In the genomic region with DNA sequence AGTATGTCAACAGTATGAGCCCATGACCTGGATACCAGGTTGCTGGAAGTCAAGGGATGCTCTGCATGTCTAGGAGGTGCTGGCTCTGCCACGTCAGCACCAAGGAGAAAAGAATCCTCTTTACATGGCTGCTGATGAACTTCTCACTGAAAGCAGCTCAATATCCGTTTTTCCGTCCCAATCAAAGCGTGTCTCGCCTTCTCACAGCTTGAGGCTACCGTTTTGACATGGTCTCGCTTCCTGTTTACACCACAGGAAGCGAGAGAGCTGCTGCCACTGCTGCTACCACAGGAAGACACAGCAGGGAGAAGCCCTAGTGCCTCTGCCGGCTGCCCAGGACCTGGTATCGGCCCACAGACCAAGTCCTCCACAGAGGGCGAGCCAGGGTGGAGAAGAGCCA, we compare ENCODE assay signal across 9 cellular contexts. TPM values are rescaled to one million over a fixed set of nuclear protein-coding genes. Genes with fewer than 3 reads are reported as not detected.
DNase-seq lines count a peak whose midpoint lies in the region; ATAC-seq, FAIRE-seq and TF ChIP-seq lines count a peak whose summit lies in the region.
"Had no signal": no experiment of that assay in that cellular context is flagged by ENCODE, and none has a peak within 500 bp of the region (broad histone marks: within the 10 kb centered on the region; RNA-seq: fewer than 3 reads in every experiment).

No MANE protein-coding gene starts in this region.

- no peak for TF ChIP-seq CTCF in dorsolateral prefrontal cortex (IDR thresholded peaks at IDR 0.05 in 54 of 56, conservative IDR thresholded peaks at IDR 0.05 in 2 of 56; ENCODE audit: low read depth in 1 of 56, partially characterized antibody in 56 of 56)

- intact Hi-C loops in dorsolateral prefrontal cortex (cut with DNase I): no loop called here

- no peaks in the 10 kb centered on the region for H3K27me3 ChIP-seq in dorsolateral prefrontal cortex
- no peaks in the 10 kb centered on the region for H3K27me3 ChIP-seq in small intestine (ENCODE audit: control insufficient read depth in 2 of 2, insufficient read depth in 2 of 2, low read length in 2 of 2)

- peak overlapping the region in 37 of 59 donors; percentile 1 to 55 (median 31) for H3K4me3 ChIP-seq in dorsolateral prefrontal cortex
- peak overlapping the region; percentile 43 to 51 for H3K4me3 ChIP-seq in small intestine (ENCODE audit: low read depth in 1 of 2, low read length in 2 of 2)

- DNase-seq in Ammon's horn (ENCODE audit: low spot score) (peak; percentile 75), dorsolateral prefrontal cortex (peak in 1 of 10 donors; percentile 39), small intestine (peak; percentile 67), hepatic stellate cell (ENCODE audit: low spot score) (no peak), NCI-H524 treated with DMSO at 0.1 percent for 48 hours (lab: John Stamatoyannopoulos, UW) (no peak)
- peak; percentile 64 for DNase-seq in activated CD4-positive, CD25-positive, alpha-beta regulatory T cell treated with anti-CD3 and anti-CD28 coated beads, Interleukin-2, amount 50 U/mL, for 72 hours

- no peaks in the 10 kb centered on the region for H3K9me3 ChIP-seq in small intestine (ENCODE audit: control insufficient read depth, low read depth)

- WGBS in small intestine, 3 donors: 48 to 83% (median 55%) methylated on average over 11 of the region's 11 CpGs

- H3K27ac ChIP-seq in dorsolateral prefrontal cortex (peak overlapping the region in 38 of 59 donors; percentile 2 to 85 (median 39)), small intestine (ENCODE audit: low read depth in 1 of 2, low read length in 1 of 2) (peak overlapping the region; percentile 64 to 85)
- H3K27ac ChIP-seq: C4-2B had no signal

- FAIRE-seq in small intestine (lab: Jason Lieb, UNC): no peak

- peak; percentile 50 for ATAC-seq in GM19395 (IDR thresholded peaks at IDR 0.05; ENCODE audit: unreplicated experiment)
- peak; percentile 33 for ATAC-seq in HG03469 (IDR thresholded peaks at IDR 0.05; ENCODE audit: unreplicated experiment)

- H3K4me1 ChIP-seq in small intestine (ENCODE audit: control insufficient read depth in 2 of 2, insufficient read depth in 1 of 2, low read depth in 1 of 2, low read length in 1 of 2): no peaks in the 10 kb centered on the region

- no peaks in the 10 kb centered on the region for H3K36me3 ChIP-seq in small intestine (ENCODE audit: control insufficient read depth in 2 of 2, insufficient read depth in 2 of 2, low read length in 2 of 2)

RNA-seq across cellular contexts. Expression of gene STARD5, which starts 27.3 kb away (rescaled TPM):
- 10 to 100 TPM in 53 of 120 experiments, 1 to 10 TPM in 67; 4.8 to 16.1 (median 9.5) TPM for total RNA-seq in dorsolateral prefrontal cortex
- polyA plus RNA-seq in small intestine: 10 to 100 TPM in 2 of 3 donors, 1 to 10 TPM in 1; 7.8 to 21.5 (median 12.1) TPM

Comparison
In these comparisons a context has a peak if more than half of its experiments do, and no peak if none do; other contexts are left out.
1. DNase-seq: peak in Ammon's horn (single experiment), activated CD4-positive, CD25-positive, alpha-beta regulatory T cell treated with anti-CD3 and anti-CD28 coated beads, Interleukin-2, amount 50 U/mL, for 72 hours (single experiment) and small intestine (single experiment); none in hepatic stellate cell (single experiment) and NCI-H524 treated with DMSO at 0.1 percent for 48 hours (single experiment).